Comparison of ENCODE assay signal across 8 cellular contexts in genomic region chr1:162023547-162024501, GRCh38. TPM values are rescaled to one million over a fixed set of nuclear protein-coding genes. Genes with fewer than 3 reads are reported as not detected.
A peak's percentile ranks its signal among the peaks of the same experiment; 100 is the strongest.
DNase-seq lines count a peak whose midpoint lies in the region; ATAC-seq, FAIRE-seq and TF ChIP-seq lines count a peak whose summit lies in the region.

TSS of gene OLFML2B (minus strand) at chr1:162023869. CDS start at chr1:162023430, 439 bp downstream.

- 0 to 1% (median 1%) methylated on average over 64 to 85 of the region's 85 CpGs for WGBS in small intestine, 3 donors

- no peak for FAIRE-seq in small intestine (lab: Jason Lieb, UNC)

- H3K36me3 ChIP-seq in small intestine (ENCODE audit: control insufficient read depth in 2 of 2, insufficient read depth in 2 of 2, low read length in 2 of 2) = no peaks in the 10 kb centered on the region

- H3K9me3 ChIP-seq in small intestine (ENCODE audit: control insufficient read depth, low read depth) = no peaks in the 10 kb centered on the region

- ATAC-seq in GM21737 (IDR thresholded peaks at IDR 0.05; ENCODE audit: unreplicated experiment) (peak; percentile 49), GM21825 (IDR thresholded peaks at IDR 0.05; ENCODE audit: unreplicated experiment) (no peak)

- peak; percentile 43 for TF ChIP-seq CTCF in VCaP (conservative IDR thresholded peaks at IDR 0.05)

- H3K27ac ChIP-seq in VCaP (no peak within 1 kb of the TSS; the same call in 1 of the 2 replicates), small intestine (ENCODE audit: low read depth in 1 of 2, low read length in 1 of 2) (peak within 1 kb of the TSS in 1 of 2 donors; percentile 26)

- H3K4me3 ChIP-seq in small intestine (ENCODE audit: low read depth in 1 of 2, low read length in 2 of 2) = peak within 1 kb of the TSS; percentile 39 to 52

- DNase-seq in COR-L47 (lab: John Stamatoyannopoulos, UW) (peak; percentile 37), NCI-H1694 treated with DMSO at 0.1 percent for 48 hours (lab: John Stamatoyannopoulos, UW) (peak; percentile 51), cerebellar cortex (ENCODE audit: low spot score) (peak; percentile 28), islet precursor cell (peak; percentile 86), small intestine (peak; percentile 51)

- no peaks in the 10 kb centered on the region for H3K4me1 ChIP-seq in small intestine (ENCODE audit: control insufficient read depth in 2 of 2, insufficient read depth in 1 of 2, low read depth in 1 of 2, low read length in 1 of 2)

- peaks cover 0 to 5% of the 10 kb centered on the region in 2 donors for H3K27me3 ChIP-seq in small intestine (ENCODE audit: control insufficient read depth in 2 of 2, insufficient read depth in 2 of 2, low read length in 2 of 2)

RNA-seq across cellular contexts. Expression of gene OLFML2B, which starts in this region (rescaled TPM):
- polyA plus RNA-seq in small intestine = 1 to 10 TPM in 2 of 3 donors, under 1 TPM in 1; 0.54 to 2.4 (median 1.3) TPM

Comparison
In these comparisons a context has a peak if more than half of its experiments do, and no peak if none do; other contexts are left out.
1. DNase-seq: peak in every context shown above with its lines; median percentile 86 in islet precursor cell; 51 in NCI-H1694 treated with DMSO at 0.1 percent for 48 hours; 51 in small intestine; 37 in COR-L47; 28 in cerebellar cortex.